Comparison of ENCODE assay signal across 25 cellular contexts in the genomic region with DNA sequence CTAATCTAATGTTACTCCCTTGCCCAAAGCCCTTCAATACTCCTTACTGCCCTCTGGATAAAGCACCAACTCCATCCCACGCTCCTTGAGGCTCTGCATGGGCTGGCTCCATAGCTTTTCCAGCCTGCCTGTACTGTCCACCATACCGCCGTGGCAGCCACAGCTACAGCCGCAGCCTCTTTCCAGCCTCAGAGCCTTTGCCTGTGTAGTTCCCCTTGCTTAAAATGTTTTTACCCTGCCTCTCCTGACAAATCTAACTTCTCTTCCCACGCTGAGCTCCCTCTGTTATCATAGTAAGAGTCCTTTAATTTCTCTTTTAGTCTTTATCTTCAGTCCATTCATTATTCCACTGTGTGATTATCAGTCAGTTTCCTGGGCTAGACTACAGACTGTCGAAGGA. TPM values are rescaled to one million over a fixed set of nuclear protein-coding genes. Genes with fewer than 3 reads are reported as not detected.
"Had no signal": no experiment of that assay in that cellular context is flagged by ENCODE, and none has a peak within 500 bp of the region (broad histone marks: within the 10 kb centered on the region; RNA-seq: fewer than 3 reads in every experiment).

No MANE protein-coding gene starts in this region.

- H3K79me2 ChIP-seq: parathyroid adenoma had no signal

- H3K36me3 ChIP-seq: left lung, neutrophil, suprapubic skin, transverse colon had no signal

- H3K4me3 Mint-ChIP-seq: activated CD4-positive, alpha-beta T cell treated with anti-CD3 and anti-CD28 coated beads, Interleukin-2, amount 10 ng/mL, durations not matched to agents 7 days and 5 days; activated CD8-positive, alpha-beta memory T cell treated with anti-CD3 and anti-CD28 coated beads, Interleukin-2, amount 10 ng/mL, durations not matched to agents 7 days and 5 days; activated CD8-positive, alpha-beta T cell treated with anti-CD3 and anti-CD28 coated beads for 36 hours; activated naive CD4-positive, alpha-beta T cell treated with anti-CD3 and anti-CD28 coated beads, Interleukin-2, amount 10 ng/mL, durations not matched to agents 7 days and 5 days; naive thymus-derived CD8-positive, alpha-beta T cell; stimulated activated naive CD8-positive, alpha-beta T cell treated with anti-CD3 and anti-CD28 coated beads, Interleukin-15, amount 100 ng/mL, for 72 hours; T-helper 17 cell had no signal

- H3K27ac ChIP-seq: foreskin keratinocyte, left lung, neutrophil, parathyroid adenoma, skin epidermis, suprapubic skin, transverse colon, VCaP had no signal

- H3K27ac Mint-ChIP-seq: activated CD4-positive, alpha-beta T cell treated with anti-CD3 and anti-CD28 coated beads, Interleukin-2, amount 10 ng/mL, durations not matched to agents 7 days and 5 days; activated CD8-positive, alpha-beta memory T cell treated with anti-CD3 and anti-CD28 coated beads, Interleukin-2, amount 10 ng/mL, durations not matched to agents 7 days and 5 days; activated CD8-positive, alpha-beta T cell treated with anti-CD3 and anti-CD28 coated beads for 36 hours; activated naive CD4-positive, alpha-beta T cell treated with anti-CD3 and anti-CD28 coated beads, Interleukin-2, amount 10 ng/mL, durations not matched to agents 7 days and 5 days; stimulated activated naive CD8-positive, alpha-beta T cell treated with anti-CD3 and anti-CD28 coated beads, Interleukin-15, amount 100 ng/mL, for 72 hours; T-helper 17 cell had no signal

- H3K9me3 Mint-ChIP-seq: activated CD4-positive, alpha-beta T cell treated with anti-CD3 and anti-CD28 coated beads, Interleukin-2, amount 10 ng/mL, durations not matched to agents 7 days and 5 days; activated CD8-positive, alpha-beta T cell treated with anti-CD3 and anti-CD28 coated beads for 36 hours; activated naive CD4-positive, alpha-beta T cell treated with anti-CD3 and anti-CD28 coated beads, Interleukin-2, amount 10 ng/mL, durations not matched to agents 7 days and 5 days; naive thymus-derived CD8-positive, alpha-beta T cell; stimulated activated naive CD8-positive, alpha-beta T cell treated with anti-CD3 and anti-CD28 coated beads, Interleukin-15, amount 100 ng/mL, for 72 hours had no signal

- H3K27me3 ChIP-seq: foreskin keratinocyte, left lung, suprapubic skin had no signal

- H2AFZ ChIP-seq: parathyroid adenoma had no signal

- DNase-seq: activated CD4-positive, alpha-beta T cell treated with anti-CD3 and anti-CD28 coated beads, Interleukin-2, amount 10 ng/mL, durations not matched to agents 7 days and 5 days; activated CD4-positive, CD25-positive, alpha-beta regulatory T cell treated with anti-CD3 and anti-CD28 coated beads, Interleukin-2, amount 50 U/mL, for 72 hours; activated CD8-positive, alpha-beta memory T cell treated with anti-CD3 and anti-CD28 coated beads, Interleukin-2, amount 10 ng/mL, durations not matched to agents 7 days and 5 days; activated CD8-positive, alpha-beta T cell treated with anti-CD3 and anti-CD28 coated beads for 36 hours; activated effector memory CD4-positive, alpha-beta T cell treated with anti-CD3 and anti-CD28 coated beads, Interleukin-2, amount 50 U/mL, for 16 hours; activated naive CD4-positive, alpha-beta T cell treated with anti-CD3 and anti-CD28 coated beads, Interleukin-2, amount 10 ng/mL, durations not matched to agents 7 days and 5 days; activated T-cell treated with anti-CD3 and anti-CD28 coated beads for 4 hours; amygdala; cerebellar nuclear complex; cortex of kidney; foreskin keratinocyte; left lung; naive thymus-derived CD8-positive, alpha-beta T cell; right cardiac atrium; stimulated activated CD4-positive, alpha-beta T cell treated with anti-CD3 and anti-CD28 coated beads, Interleukin-1b, Interleukin-23, amount 100 ng/mL, for 48 hours; stimulated activated naive CD8-positive, alpha-beta T cell treated with anti-CD3 and anti-CD28 coated beads, Interleukin-15, amount 100 ng/mL, for 72 hours; SW 1271; T-helper 17 cell; transverse colon had no signal

- H3K36me3 Mint-ChIP-seq: activated CD8-positive, alpha-beta memory T cell treated with anti-CD3 and anti-CD28 coated beads, Interleukin-2, amount 10 ng/mL, durations not matched to agents 7 days and 5 days; activated naive CD4-positive, alpha-beta T cell treated with anti-CD3 and anti-CD28 coated beads, Interleukin-2, amount 10 ng/mL, durations not matched to agents 7 days and 5 days; naive thymus-derived CD8-positive, alpha-beta T cell had no signal

- ATAC-seq: activated CD8-positive, alpha-beta memory T cell treated with anti-CD3 and anti-CD28 coated beads, Interleukin-2, amount 10 ng/mL, durations not matched to agents 7 days and 5 days; activated CD8-positive, alpha-beta T cell treated with anti-CD3 and anti-CD28 coated beads for 36 hours; foreskin keratinocyte; naive thymus-derived CD8-positive, alpha-beta T cell; stimulated activated naive CD8-positive, alpha-beta T cell treated with anti-CD3 and anti-CD28 coated beads, Interleukin-15, amount 100 ng/mL, for 72 hours; T-helper 17 cell had no signal

- H3K4me1 ChIP-seq: foreskin keratinocyte, left lung, parathyroid adenoma, suprapubic skin, transverse colon had no signal

- H3K4me3 ChIP-seq: left lung, skin epidermis, suprapubic skin, transverse colon had no signal

- H3K9me3 ChIP-seq: left lung, neutrophil, suprapubic skin, transverse colon had no signal

RNA-seq across cellular contexts. Expression of gene TEX14, which starts 22.0 kb away (rescaled TPM):
- total RNA-seq: bronchial epithelial cell had no signal
- polyA plus RNA-seq: foreskin keratinocyte had no signal
